Comparison of ENCODE assay signal across 25 cellular contexts in the genomic region with DNA sequence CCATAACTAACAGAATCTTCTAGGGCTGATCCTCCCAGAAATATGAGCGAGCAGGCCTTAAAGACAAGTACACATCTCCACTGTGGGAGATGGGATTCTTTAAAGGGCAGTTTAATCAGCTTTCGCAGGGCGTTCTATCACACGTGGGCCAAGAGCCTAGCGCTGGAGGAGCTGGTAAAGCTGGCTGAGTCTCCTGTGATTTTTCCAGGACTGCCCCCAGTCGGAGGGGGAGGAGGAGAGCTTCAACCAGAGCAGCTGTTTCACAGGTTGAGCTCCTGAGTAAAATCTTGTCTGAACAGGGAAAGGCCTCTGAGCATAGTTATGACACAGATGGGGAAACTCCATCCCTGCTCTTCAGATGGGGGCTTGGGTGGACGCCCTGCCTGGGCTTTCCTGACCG.
"Had no signal": no experiment of that assay in that cellular context is flagged by ENCODE, and none has a peak within 500 bp of the region (broad histone marks: within the 10 kb centered on the region; RNA-seq: fewer than 3 reads in every experiment).

No MANE protein-coding gene starts in this region.

- H3K4me1 ChIP-seq: adrenal gland, body of pancreas, foreskin keratinocyte, gastrocnemius medialis had no signal

- DNase-seq: activated CD4-positive, alpha-beta memory T cell treated with anti-CD3 and anti-CD28 coated beads, Interleukin-2, amount 10 ng/mL, durations not matched to agents 7 days and 5 days; activated CD4-positive, alpha-beta T cell treated with anti-CD3 and anti-CD28 coated beads for 1 hour; activated CD4-positive, alpha-beta T cell treated with anti-CD3 and anti-CD28 coated beads for 4 hours; activated CD4-positive, alpha-beta T cell treated with anti-CD3 and anti-CD28 coated beads, Interleukin-2, amount 10 ng/mL, durations not matched to agents 7 days and 5 days; activated CD4-positive, alpha-beta T cell treated with anti-CD3 and anti-CD28 coated beads, Interleukin-2, amount 50 U/mL, for 4 hours; activated effector memory CD4-positive, alpha-beta T cell treated with anti-CD3 and anti-CD28 coated beads, Interleukin-2, amount 50 U/mL, for 16 hours; activated naive CD4-positive, alpha-beta T cell treated with anti-CD3 and anti-CD28 coated beads for 36 hours; activated naive CD8-positive, alpha-beta T cell treated with anti-CD3 and anti-CD28 coated beads for 36 hours; activated naive CD8-positive, alpha-beta T cell treated with anti-CD3 and anti-CD28 coated beads, Interleukin-2, amount 50 U/mL, for 24 hours; activated T-cell treated with anti-CD3 and anti-CD28 coated beads, Interleukin-2, amount 50 U/mL, for 4 hours; adrenal gland; amygdala; aorta; body of pancreas; caudate nucleus; cortex of kidney; dermis blood vessel endothelial cell; effector CD4-positive, alpha-beta T cell; effector memory CD8-positive, alpha-beta T cell; erythroblast; foreskin keratinocyte; gastrocnemius medialis; glutamatergic neuron; T-helper 2 cell had no signal

- H3K27me3 ChIP-seq: adrenal gland, body of pancreas, esophagus muscularis mucosa, foreskin keratinocyte, gastrocnemius medialis had no signal

- H3K27ac ChIP-seq: adrenal gland, body of pancreas, esophagus muscularis mucosa, foreskin keratinocyte, gastrocnemius medialis had no signal

- H3K4me3 ChIP-seq: adrenal gland, body of pancreas, esophagus muscularis mucosa, gastrocnemius medialis had no signal

- H3K36me3 ChIP-seq: adrenal gland, esophagus muscularis mucosa, gastrocnemius medialis had no signal

- H3K9me3 ChIP-seq: adrenal gland, gastrocnemius medialis had no signal
